In the genomic region with DNA sequence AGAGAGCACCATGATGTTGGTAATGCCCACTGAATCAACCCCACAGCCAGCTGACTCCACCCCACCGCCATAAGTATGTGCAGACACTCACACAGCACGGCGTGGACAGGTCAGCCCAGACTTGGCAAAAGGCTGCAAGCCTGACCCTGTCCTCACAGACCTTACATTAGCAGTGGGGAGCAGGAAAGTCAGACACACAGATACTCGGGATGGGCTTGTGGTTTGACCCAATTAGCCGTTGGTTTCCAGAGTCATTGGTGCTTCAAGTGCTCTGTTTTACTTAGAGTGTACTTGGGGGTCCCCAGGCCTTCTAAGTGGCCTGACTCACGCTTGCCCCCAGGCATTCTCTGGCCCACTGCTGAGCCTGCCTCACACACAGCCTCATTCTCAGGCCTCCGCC, we compare ENCODE assay signal across 18 cellular contexts. TPM values are rescaled to one million over a fixed set of nuclear protein-coding genes. Genes with fewer than 3 reads are reported as not detected.
DNase-seq lines count a peak whose midpoint lies in the region; ATAC-seq, FAIRE-seq and TF ChIP-seq lines count a peak whose summit lies in the region.
"Had no signal": no experiment of that assay in that cellular context is flagged by ENCODE, and none has a peak within 500 bp of the region (broad histone marks: within the 10 kb centered on the region; RNA-seq: fewer than 3 reads in every experiment).

No MANE protein-coding gene starts in this region.

- H3K36me3 Mint-ChIP-seq in activated T-helper 1 cell treated with anti-CD3 and anti-CD28 coated beads, Interleukin-12 subunit alpha, Interleukin-12 subunit beta, Interleukin-2, Interleukin-4 antibody, amounts not matched to agents 30 ng/mL and 10 ng/mL and 1 ng/mL, durations not matched to agents 14 hours and 24 hours and 36 hours (ENCODE audit: low read depth) = no peaks in the 10 kb centered on the region
- H3K36me3 Mint-ChIP-seq: CD8-positive, alpha-beta T cell had no signal

- H3K4me1 Mint-ChIP-seq in activated T-helper 1 cell treated with anti-CD3 and anti-CD28 coated beads, Interleukin-12 subunit alpha, Interleukin-12 subunit beta, Interleukin-2, Interleukin-4 antibody, amounts not matched to agents 30 ng/mL and 10 ng/mL and 1 ng/mL, durations not matched to agents 14 hours and 24 hours and 36 hours (ENCODE audit: low read depth) = no peaks in the 10 kb centered on the region

- BruUV-seq in IMR-90 (replicated peaks; lab: Mats Ljungman, UMichigan) (no TSS peak), K562 (replicated peaks; lab: Mats Ljungman, UMichigan) (no TSS peak)

- no peak for ATAC-seq in IMR-90 (ENCODE audit: low read depth)
- ATAC-seq in K562 = no peak
- no peak for ATAC-seq in HG03045 (IDR thresholded peaks at IDR 0.05; ENCODE audit: unreplicated experiment)
- ATAC-seq: CD8-positive, alpha-beta T cell; HepG2 had no signal

- no peaks in the 10 kb centered on the region for H3K9me3 ChIP-seq in BLaER1 treated with 17β-estradiol and CSF1 and Interleukin-3, amounts not matched to agents 10 nM and 100 nM (replicated peaks in 1 of 11)
- H3K9me3 ChIP-seq in IMR-90 (ENCODE audit: control insufficient read depth, insufficient read depth, low read length) (no peaks in the 10 kb centered on the region), K562 (replicated peaks; ENCODE audit: control insufficient read depth, insufficient read depth, low read depth, low read length) (no peaks in the 10 kb centered on the region)
- H3K9me3 ChIP-seq: BE2C had no signal

- peak overlapping the region in 7 of 11 experiments; percentile 6 to 38 (median 29); a peak in 7 of 22 replicates for H3K4me2 ChIP-seq in BLaER1 treated with 17β-estradiol and CSF1 and Interleukin-3, amounts not matched to agents 10 nM and 100 nM
- H3K4me2 ChIP-seq in IMR-90 (ENCODE audit: low read depth, low read length) (no peak overlapping the region), K562 (ENCODE audit: insufficient read depth, low read length) (no peak overlapping the region)
- H3K4me2 ChIP-seq: KMS-11 had no signal

- peaks cover 17 to 72% (median 38%) of the 10 kb centered on the region in 10 experiments for H3K4me1 ChIP-seq in BLaER1 treated with 17β-estradiol and CSF1 and Interleukin-3, amounts not matched to agents 10 nM and 100 nM
- no peaks in the 10 kb centered on the region for H3K4me1 ChIP-seq in IMR-90 (ENCODE audit: control insufficient read depth, insufficient read depth, low read length)
- peaks cover 25 to 34% of the 10 kb centered on the region in 2 experiments for H3K4me1 ChIP-seq in K562 (replicated peaks in 1 of 2; ENCODE audit: control insufficient read depth in 2 of 2, insufficient read depth in 2 of 2, low read length in 2 of 2)
- H3K4me1 ChIP-seq: BE2C had no signal

- H4K20me1 ChIP-seq in BLaER1 treated with 17β-estradiol and CSF1 and Interleukin-3, amounts not matched to agents 10 nM and 100 nM = peaks cover 0 to 5% (median 0%) of the 10 kb centered on the region in 11 experiments; a peak in 1 of 22 replicates
- H4K20me1 ChIP-seq in IMR-90 (ENCODE audit: insufficient read depth, low read length) = no peaks in the 10 kb centered on the region
- H4K20me1 ChIP-seq in K562 (replicated peaks; ENCODE audit: control insufficient read depth, insufficient read depth, low read length) = no peaks in the 10 kb centered on the region

- no peak for TF ChIP-seq POLR2A in IMR-90 (IDR thresholded peaks at IDR 0.05; ENCODE audit: low read depth, low read length)
- TF ChIP-seq POLR2A in K562 (conservative IDR thresholded peaks at IDR 0.05) = no peak

- H3K9me3 Mint-ChIP-seq in activated T-helper 1 cell treated with anti-CD3 and anti-CD28 coated beads, Interleukin-12 subunit alpha, Interleukin-12 subunit beta, Interleukin-2, Interleukin-4 antibody, amounts not matched to agents 30 ng/mL and 10 ng/mL and 1 ng/mL, durations not matched to agents 14 hours and 24 hours and 36 hours = no peaks in the 10 kb centered on the region
- H3K9me3 Mint-ChIP-seq: CD8-positive, alpha-beta T cell; H9 had no signal

- no peak overlapping the region for H2BK120ac ChIP-seq in IMR-90 (ENCODE audit: low read depth, low read length)

- no peak overlapping the region for H3K23ac ChIP-seq in IMR-90 (ENCODE audit: low read depth, low read length)

- no peak overlapping the region for H4K91ac ChIP-seq in IMR-90 (ENCODE audit: insufficient read depth, low read depth, low read length)

- H3K4me3 ChIP-seq in BLaER1 treated with 17β-estradiol and CSF1 and Interleukin-3, amounts not matched to agents 10 nM and 100 nM = no peak overlapping the region
- H3K4me3 ChIP-seq in IMR-90 (ENCODE audit: insufficient read depth, low read depth, low read length) (no peak overlapping the region), K562 (no peak overlapping the region)

- no peak overlapping the region for H3K27ac ChIP-seq in BLaER1 treated with 17β-estradiol and CSF1 and Interleukin-3, amounts not matched to agents 10 nM and 100 nM
- H3K27ac ChIP-seq in IMR-90 (ENCODE audit: insufficient read depth, low read length) = no peak overlapping the region
- H3K27ac ChIP-seq in K562 (ENCODE audit: extremely low read depth, low read depth, low read length) = no peak overlapping the region
- H3K27ac ChIP-seq: KMS-11 had no signal

- no peak overlapping the region for H2BK20ac ChIP-seq in IMR-90 (ENCODE audit: low read depth, low read length)

- H3K56ac ChIP-seq in IMR-90 (ENCODE audit: extremely low read depth, insufficient read depth, low read length) = no peak overlapping the region

- H2AFZ ChIP-seq in IMR-90 (replicated peaks; ENCODE audit: low read length, poor library complexity) (no peak overlapping the region), K562 (ENCODE audit: low read depth, low read length) (peak overlapping the region; percentile 30; the same call in 1 of the 2 replicates)

- H3K4me3 Mint-ChIP-seq in activated T-helper 1 cell treated with anti-CD3 and anti-CD28 coated beads, Interleukin-12 subunit alpha, Interleukin-12 subunit beta, Interleukin-2, Interleukin-4 antibody, amounts not matched to agents 30 ng/mL and 10 ng/mL and 1 ng/mL, durations not matched to agents 14 hours and 24 hours and 36 hours = no peak overlapping the region
- H3K4me3 Mint-ChIP-seq: CD8-positive, alpha-beta T cell; H9 had no signal

- H2AK9ac ChIP-seq in IMR-90 (replicated peaks; ENCODE audit: low read depth, low read length, poor library complexity) = peak overlapping the region; percentile 42

- H3K4ac ChIP-seq in IMR-90 (ENCODE audit: low read depth, low read length) = no peak overlapping the region

- no peak for TF ChIP-seq EP300 in K562 (IDR thresholded peaks at IDR 0.05; ENCODE audit: low read length)

- H3K79me1 ChIP-seq in IMR-90 (ENCODE audit: low read depth in 1 of 2, low read length in 2 of 2) = no peaks in the 10 kb centered on the region

- DNase-seq in IMR-90 (no peak), K562 (ENCODE audit: extremely low read depth in 1 of 4, low spot score in 3 of 4) (no peak), ecto neural progenitor cell (ENCODE audit: low spot score) (no peak)
- no peak for DNase-seq in activated T-helper 1 cell treated with anti-CD3 and anti-CD28 coated beads, Interleukin-12 subunit alpha, Interleukin-12 subunit beta, Interleukin-2, Interleukin-4 antibody, amounts not matched to agents 30 ng/mL and 10 ng/mL and 1 ng/mL, durations not matched to agents 14 hours and 24 hours and 36 hours (ENCODE audit: low spot score)
- DNase-seq: BE2C; Calu3; CD8-positive, alpha-beta T cell; DMS79 treated with DMSO at 0.1 percent for 48 hours; EL; GOT3; H9 had no signal

- no peaks in the 10 kb centered on the region for H3K9me1 ChIP-seq in IMR-90 (ENCODE audit: insufficient read depth, low read length)
- no peaks in the 10 kb centered on the region for H3K9me1 ChIP-seq in K562 (ENCODE audit: control insufficient read depth, insufficient read depth, low read length)

- no peaks in the 10 kb centered on the region for H3K79me2 ChIP-seq in K562 (ENCODE audit: control insufficient read depth, insufficient read depth, low read length)

- H3K14ac ChIP-seq in IMR-90 (replicated peaks; ENCODE audit: low read depth, low read length) = no peak overlapping the region

- 0% methylated on average over 1 of the region's 7 CpGs; no CpG with 5 or more reads in 1 of the 2 experiments for WGBS in IMR-90 (ENCODE audit: extremely low coverage in 2 of 2, insufficient read length in 1 of 2), 2 experiments
- 56% methylated on average over 7 of the region's 7 CpGs for WGBS in K562 (ENCODE audit: insufficient coverage, low coverage, missing lambda C conversion rate)

- H2BK15ac ChIP-seq in IMR-90 (ENCODE audit: low read depth, low read length) = no peak overlapping the region

- H3K36me3 ChIP-seq in BLaER1 treated with 17β-estradiol and CSF1 and Interleukin-3, amounts not matched to agents 10 nM and 100 nM = no peaks in the 10 kb centered on the region
- no peaks in the 10 kb centered on the region for H3K36me3 ChIP-seq in IMR-90 (ENCODE audit: control insufficient read depth, insufficient read depth, low read length)
- H3K36me3 ChIP-seq in K562 (ENCODE audit: control insufficient read depth, insufficient read depth, low read length) = no peaks in the 10 kb centered on the region
- H3K36me3 ChIP-seq: BE2C had no signal

- in situ Hi-C loops in IMR-90 (cut with MboI; ENCODE audit: low sequenced_read_pairs) = no loop called here
- in situ Hi-C loops in K562 (cut with MboI) = no loop called here

- no peak overlapping the region for H2AK5ac ChIP-seq in IMR-90 (ENCODE audit: low read depth, low read length)

- no peak overlapping the region for H3K27ac Mint-ChIP-seq in activated T-helper 1 cell treated with anti-CD3 and anti-CD28 coated beads, Interleukin-12 subunit alpha, Interleukin-12 subunit beta, Interleukin-2, Interleukin-4 antibody, amounts not matched to agents 30 ng/mL and 10 ng/mL and 1 ng/mL, durations not matched to agents 14 hours and 24 hours and 36 hours
- H3K27ac Mint-ChIP-seq: CD8-positive, alpha-beta T cell; H9 had no signal

- CTCF ChIA-PET in IMR-90 (lab: Yijun Ruan, JAX) = no interaction called here
- CTCF ChIA-PET in K562 (lab: Yijun Ruan, JAX; ENCODE audit: low intra/inter-chr PET ratio) = no interaction called here

- dilution Hi-C loops in IMR-90 (cut with HindIII; ENCODE audit: low sequenced_read_pairs, unreplicated experiment) = no loop called here

- no peak overlapping the region for H4K8ac ChIP-seq in IMR-90 (ENCODE audit: low read depth in 2 of 2, low read length in 2 of 2)

- TF ChIP-seq CTCF in IMR-90 (conservative IDR thresholded peaks at IDR 0.05; ENCODE audit: low read depth, low read length) = no peak
- no peak for TF ChIP-seq CTCF in K562 (IDR thresholded peaks at IDR 0.05 in 2 of 3, conservative IDR thresholded peaks at IDR 0.05 in 1 of 3; ENCODE audit: insufficient read depth in 2 of 3, low read depth in 1 of 3, low read length in 3 of 3)

- intact Hi-C loops in IMR-90 (cut with micrococcal nuclease) (no loop called here), K562 (cut with micrococcal nuclease) (no loop called here)
- intact Hi-C loops in activated T-helper 1 cell treated with anti-CD3 and anti-CD28 coated beads, Interleukin-12 subunit alpha, Interleukin-12 subunit beta, Interleukin-2, Interleukin-4 antibody, amounts not matched to agents 30 ng/mL and 10 ng/mL and 1 ng/mL, durations not matched to agents 14 hours and 24 hours and 36 hours (cut with micrococcal nuclease) = no loop called here

- no peak overlapping the region for H2BK5ac ChIP-seq in IMR-90 (ENCODE audit: low read depth, low read length, poor library complexity, severe bottlenecking)

- H3K27me3 ChIP-seq in BLaER1 treated with 17β-estradiol and CSF1 and Interleukin-3, amounts not matched to agents 10 nM and 100 nM = peaks cover 6 to 20% (median 17%) of the 10 kb centered on the region in 11 experiments; a peak in 15 of 22 replicates
- H3K27me3 ChIP-seq in IMR-90 (ENCODE audit: control insufficient read depth, insufficient read depth, low read length) (peaks cover 29% of the 10 kb centered on the region), K562 (ENCODE audit: control insufficient read depth in 2 of 2, insufficient read depth in 2 of 2, low read length in 2 of 2) (no peaks in the 10 kb centered on the region)
- H3K27me3 ChIP-seq: BE2C had no signal

- no peak overlapping the region for H4K5ac ChIP-seq in IMR-90 (ENCODE audit: low read depth, low read length)

- H3K9ac ChIP-seq in BLaER1 treated with 17β-estradiol and CSF1 and Interleukin-3, amounts not matched to agents 10 nM and 100 nM = no peak overlapping the region
- H3K9ac ChIP-seq in IMR-90 (ENCODE audit: low read depth, low read length) (no peak overlapping the region), K562 (ENCODE audit: insufficient read depth in 1 of 2, low read depth in 2 of 2, low read length in 2 of 2) (no peak overlapping the region)
- H3K9ac ChIP-seq: KMS-11 had no signal

- POLR2A ChIA-PET in IMR-90 (lab: Charles Lee; ENCODE audit: unreplicated experiment) = no interaction called here
- POLR2A ChIA-PET in K562 (lab: Yijun Ruan, JAX) = no interaction called here

- no peak for FAIRE-seq in K562 (lab: Jason Lieb, UNC)
- FAIRE-seq: G401.6, GM12891, GM18507, HepG2 had no signal

- H3K27me3 Mint-ChIP-seq in activated T-helper 1 cell treated with anti-CD3 and anti-CD28 coated beads, Interleukin-12 subunit alpha, Interleukin-12 subunit beta, Interleukin-2, Interleukin-4 antibody, amounts not matched to agents 30 ng/mL and 10 ng/mL and 1 ng/mL, durations not matched to agents 14 hours and 24 hours and 36 hours (ENCODE audit: insufficient read depth) = peaks cover 33% of the 10 kb centered on the region

- TF ChIP-seq RAD21 in IMR-90 (IDR thresholded peaks at IDR 0.05; ENCODE audit: low read length) = no peak
- TF ChIP-seq RAD21 in K562 (CRISPR knock-in tag; conservative IDR thresholded peaks at IDR 0.05 in 1 of 2, IDR thresholded peaks at IDR 0.05 in 1 of 2) = no peak

- no peak overlapping the region for H3K18ac ChIP-seq in IMR-90 (ENCODE audit: low read depth, low read length)

RNA-seq across cellular contexts. Expression of a gene that starts 36.7 kb away (rescaled TPM):
- total RNA-seq in IMR-90 (2012; rRNA removed) = not detected in 2 replicates
- polyA plus RNA-seq in IMR-90 (2012; rRNA removed) = not detected in 2 replicates
- polyA plus RNA-seq in IMR-90 (2012; cell fraction: cytosol; rRNA removed) = not detected in 2 replicates
- polyA plus RNA-seq in IMR-90 (2012; cell fraction: nucleus; rRNA removed; ENCODE audit: low replicate concordance) = not detected in 2 replicates
- total RNA-seq in K562 (2011; cell fraction: chromatin; rRNA removed; ENCODE audit: low replicate concordance) = 1.1 TPM in 1 of 2 replicates, not detected in the other
- 0.67 TPM in 1 of 2 replicates, not detected in the other for total RNA-seq in K562 (2011; cell fraction: nucleolus; rRNA removed)
- total RNA-seq in K562 (2011; cell fraction: nucleoplasm; rRNA removed) = not detected in 2 replicates
- 1.5 and 1.9 TPM in 2 replicates for total RNA-seq in K562 (2014; rRNA removed)
- 0.64 and 0.76 TPM in 2 replicates for total RNA-seq in K562 (2014; rRNA removed; fragmentation: Illumina TruSeq; extraction: Trizol)
- 0.51 and 0.75 TPM in 2 replicates for total RNA-seq in K562 (2015; rRNA removed; fragmentation: Illumina TruSeq; extraction: Trizol)
- total RNA-seq in K562 (2021) = 2.0 and 2.5 TPM in 2 replicates
- polyA plus RNA-seq in K562 (2011; rRNA removed) = 0.03 and 0.06 TPM in 2 replicates
- 0.09 TPM in 1 of 2 replicates, not detected in the other for polyA plus RNA-seq in K562 (2011; cell fraction: cytosol; rRNA removed)
- 0.28 TPM in 1 of 2 replicates, not detected in the other for polyA plus RNA-seq in K562 (2011; cell fraction: nucleus; rRNA removed)
- 1.0 and 2.5 TPM in 2 replicates for polyA plus RNA-seq in K562 (2012)
- polyA plus RNA-seq in K562 (2014; fragmentation: Illumina TruSeq; extraction: Trizol) = 0.95 and 0.98 TPM in 2 replicates
- under 1 TPM; 0.06 to 0.10 TPM for polyA plus RNA-seq in K562 (2014; fragmentation: Nextera tagmentation; extraction: Ambion mirVana)
- polyA plus RNA-seq in K562 (2014; rRNA removed) = 0.46 and 1.1 TPM in 2 replicates
- polyA minus RNA-seq in K562 (2011; rRNA and poly(A)+ RNA removed) = 0.30 and 0.32 TPM in 2 replicates
- 0.29 TPM in 1 of 2 replicates, not detected in the other for polyA minus RNA-seq in K562 (2011; cell fraction: cytosol; rRNA and poly(A)+ RNA removed)
- 0.40 and 0.89 TPM in 2 replicates for polyA minus RNA-seq in K562 (2011; cell fraction: nucleus; rRNA and poly(A)+ RNA removed)
- not detected in 2 replicates for total RNA-seq in activated T-helper 1 cell treated with anti-CD3 and anti-CD28 coated beads, Interleukin-12 subunit alpha, Interleukin-12 subunit beta, Interleukin-2, Interleukin-4 antibody, amounts not matched to agents 30 ng/mL and 10 ng/mL and 1 ng/mL, durations not matched to agents 14 hours and 24 hours and 36 hours
- total RNA-seq: CD8-positive, alpha-beta T cell; H9; HepG2 had no signal
- polyA plus RNA-seq: HepG2 had no signal

Comparison
In these comparisons a context has a peak if more than half of its experiments do, and no peak if none do; other contexts are left out.
1. H3K4me2 ChIP-seq: peak in BLaER1 treated with 17β-estradiol and CSF1 and Interleukin-3, amounts not matched to agents 10 nM and 100 nM (7 of 11); none in IMR-90 (single experiment) and K562 (single experiment).